In the genomic region with DNA sequence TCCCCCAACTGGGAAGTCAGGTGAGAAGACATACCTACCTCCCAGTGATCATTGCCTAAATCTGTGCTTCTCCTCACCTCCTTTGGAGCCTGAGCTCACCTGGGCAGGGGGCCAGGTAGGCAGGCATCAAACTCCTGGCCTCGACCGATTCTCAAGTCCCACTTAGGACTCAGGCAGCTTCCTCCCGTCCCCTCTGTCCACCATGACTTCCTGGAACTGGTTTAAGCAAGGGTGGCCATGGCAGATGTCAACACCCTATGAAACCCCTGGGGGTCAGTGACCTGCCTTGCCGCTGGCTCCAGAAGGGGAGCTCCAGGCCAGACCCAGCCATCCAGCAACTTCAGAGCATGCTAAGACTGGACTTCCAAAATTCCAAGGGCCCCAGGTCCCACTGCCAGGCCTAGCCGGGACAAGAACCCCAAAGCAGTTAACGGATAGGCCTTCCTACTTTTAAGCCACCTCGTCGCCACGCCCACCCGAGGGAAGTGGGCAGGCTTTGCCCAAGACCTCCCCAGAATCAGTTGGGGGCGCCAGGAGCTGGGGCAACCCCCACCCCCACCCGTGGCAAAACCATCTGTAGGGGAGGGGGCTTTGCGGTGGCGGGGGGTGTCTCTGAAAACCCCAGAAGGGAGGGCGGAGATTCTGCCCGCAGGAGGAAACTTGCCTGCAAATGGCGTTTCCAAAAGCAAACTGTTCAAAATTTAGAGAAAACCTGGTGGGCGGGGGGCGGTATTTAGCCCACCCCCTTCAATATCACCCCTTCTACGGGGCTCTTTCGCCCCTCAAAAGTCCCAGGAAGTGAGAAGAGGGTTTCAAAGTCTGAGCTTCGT, we compare ENCODE assay signal across 8 cellular contexts. TPM values are rescaled to one million over a fixed set of nuclear protein-coding genes. Genes with fewer than 3 reads are reported as not detected.
DNase-seq lines count a peak whose midpoint lies in the region; ATAC-seq and TF ChIP-seq lines count a peak whose summit lies in the region.

No MANE protein-coding gene starts in this region.

- H3K36me3 Mint-ChIP-seq in activated CD4-positive, alpha-beta memory T cell treated with anti-CD3 and anti-CD28 coated beads, Interleukin-2, amount 10 ng/mL, durations not matched to agents 7 days and 5 days (ENCODE audit: low read depth), result no peaks in the 10 kb centered on the region

- no peaks in the 10 kb centered on the region for H3K9me3 Mint-ChIP-seq in activated CD4-positive, alpha-beta memory T cell treated with anti-CD3 and anti-CD28 coated beads, Interleukin-2, amount 10 ng/mL, durations not matched to agents 7 days and 5 days

- TF ChIP-seq CTCF in BJ (IDR thresholded peaks at IDR 0.05; ENCODE audit: insufficient read depth, low read depth, low read length) (no peak), KMS-11 (conservative IDR thresholded peaks at IDR 0.05; ENCODE audit: low read depth, low read length) (no peak), mucosa of descending colon (IDR thresholded peaks at IDR 0.05) (no peak)

- peak overlapping the region; percentile 76 for H3K4me3 Mint-ChIP-seq in activated CD4-positive, alpha-beta memory T cell treated with anti-CD3 and anti-CD28 coated beads, Interleukin-2, amount 10 ng/mL, durations not matched to agents 7 days and 5 days

- H3K9me3 ChIP-seq in endocrine pancreas (ENCODE audit: control insufficient read depth, low read length) (no peaks in the 10 kb centered on the region), mucosa of descending colon (no peaks in the 10 kb centered on the region), subcutaneous abdominal adipose tissue (ENCODE audit: control insufficient read depth in 5 of 5, low read length in 5 of 5) (no peaks in the 10 kb centered on the region)

- intact Hi-C loops in mucosa of descending colon (cut with DNase I, micrococcal nuclease), result no loop called here

- peak overlapping the region; percentile 82 for H2AFZ ChIP-seq in KMS-11 (ENCODE audit: low read depth)

- H3K4me3 ChIP-seq in BJ (ENCODE audit: low read depth, low read length) (peak overlapping the region; percentile 92), KMS-11 (IDR thresholded peaks at IDR 0.05; ENCODE audit: insufficient read depth, low read depth, low read length) (no peak overlapping the region), endocrine pancreas (ENCODE audit: control insufficient read depth, insufficient read depth, low read length) (no peak overlapping the region), mucosa of descending colon (peak overlapping the region; percentile 67), subcutaneous abdominal adipose tissue (ENCODE audit: low read depth in 1 of 5, low read length in 5 of 5) (peak overlapping the region; percentile 74 to 84 (median 80))

- H3K79me2 ChIP-seq in KMS-11 (ENCODE audit: insufficient read depth, low read depth), result no peaks in the 10 kb centered on the region

- ATAC-seq in mucosa of descending colon, result peak; percentile 14

- H3K4me1 ChIP-seq in KMS-11 (ENCODE audit: low read depth, poor library complexity, severe bottlenecking) (no peaks in the 10 kb centered on the region), endocrine pancreas (ENCODE audit: control insufficient read depth, insufficient read depth, low read length) (no peaks in the 10 kb centered on the region), mucosa of descending colon (ENCODE audit: low read depth) (peaks cover 9% of the 10 kb centered on the region), subcutaneous abdominal adipose tissue (ENCODE audit: control insufficient read depth in 5 of 5, insufficient read depth in 5 of 5, low read length in 5 of 5) (peaks cover 2 to 20% (median 15%) of the 10 kb centered on the region in 5 donors)

- H3K4me1 Mint-ChIP-seq in activated CD4-positive, alpha-beta memory T cell treated with anti-CD3 and anti-CD28 coated beads, Interleukin-2, amount 10 ng/mL, durations not matched to agents 7 days and 5 days, result peaks cover 36% of the 10 kb centered on the region

- POLR2A ChIA-PET in BJ (lab: Charles Lee), result interaction anchor here (1.0 kb wide), 1 partner anchor 45 kb away, joined by 3 read pairs; no protein-coding TSS in a partner anchor
- POLR2A ChIA-PET in activated CD4-positive, alpha-beta memory T cell treated with anti-CD3 and anti-CD28 coated beads, Interleukin-2, amount 10 ng/mL, durations not matched to agents 7 days and 5 days (lab: Charles Lee), result interaction anchor here (0.6 to 3.0 kb wide), 10 partner anchors 9 to 756 kb away, joined by 3 to 16 read pairs (median 4); a partner anchor contains a TSS

- H4K20me1 ChIP-seq in KMS-11 (ENCODE audit: insufficient read depth), result no peaks in the 10 kb centered on the region

- H3K9ac ChIP-seq in KMS-11 (peak overlapping the region; percentile 61; the same call in 1 of the 2 replicates), endocrine pancreas (ENCODE audit: control insufficient read depth, insufficient read depth, low read length) (peak overlapping the region; percentile 81), subcutaneous abdominal adipose tissue (ENCODE audit: low read length in 5 of 5) (peak overlapping the region; percentile 26 to 89 (median 83))

- DNase-seq in BJ (ENCODE audit: low read depth) (no peak), mucosa of descending colon (peak; percentile 71 to 86 (median 74)), NCI-H510A treated with DMSO at 0.1 percent for 48 hours (lab: John Stamatoyannopoulos, UW) (no peak), NCI-H1048 (lab: John Stamatoyannopoulos, UW) (no peak)
- peak; percentile 49 for DNase-seq in activated CD4-positive, alpha-beta memory T cell treated with anti-CD3 and anti-CD28 coated beads, Interleukin-2, amount 10 ng/mL, durations not matched to agents 7 days and 5 days

- CTCF ChIA-PET in BJ (lab: Yijun Ruan, JAX), result interaction anchor here (0.7 to 4.4 kb wide), 11 partner anchors 12 to 182 kb away, joined by 3 to 37 read pairs (median 5); a partner anchor contains a TSS
- CTCF ChIA-PET in activated CD4-positive, alpha-beta memory T cell treated with anti-CD3 and anti-CD28 coated beads, Interleukin-2, amount 10 ng/mL, durations not matched to agents 7 days and 5 days (lab: Charles Lee), result interaction anchor here (0.7 to 3.5 kb wide), 10 partner anchors 12 to 166 kb away, joined by 3 to 27 read pairs (median 4); a partner anchor contains a TSS

- peak overlapping the region; percentile 54 for H3K27ac Mint-ChIP-seq in activated CD4-positive, alpha-beta memory T cell treated with anti-CD3 and anti-CD28 coated beads, Interleukin-2, amount 10 ng/mL, durations not matched to agents 7 days and 5 days

- H3K27me3 ChIP-seq in BJ (ENCODE audit: control insufficient read depth, insufficient read depth, low read length), result no peaks in the 10 kb centered on the region
- H3K27me3 ChIP-seq in KMS-11 (ENCODE audit: insufficient read depth, low read depth), result no peaks in the 10 kb centered on the region; the same call in 1 of the 2 replicates
- no peaks in the 10 kb centered on the region for H3K27me3 ChIP-seq in endocrine pancreas (ENCODE audit: control insufficient read depth, insufficient read depth, low read length)
- no peaks in the 10 kb centered on the region for H3K27me3 ChIP-seq in subcutaneous abdominal adipose tissue (ENCODE audit: control insufficient read depth in 5 of 5, insufficient read depth in 4 of 5, low read length in 5 of 5)

- peak overlapping the region; percentile 56 for H3K4me2 ChIP-seq in KMS-11

- H3K27ac ChIP-seq in KMS-11 (no peak overlapping the region), subcutaneous abdominal adipose tissue (ENCODE audit: low read depth, low read length) (peak overlapping the region; percentile 75)

- peaks cover 3% of the 10 kb centered on the region for H3K27me3 Mint-ChIP-seq in activated CD4-positive, alpha-beta memory T cell treated with anti-CD3 and anti-CD28 coated beads, Interleukin-2, amount 10 ng/mL, durations not matched to agents 7 days and 5 days

- H3K36me3 ChIP-seq in BJ (ENCODE audit: control insufficient read depth, insufficient read depth, low read length) (peaks cover 2% of the 10 kb centered on the region; the same call in 1 of the 2 replicates), KMS-11 (ENCODE audit: insufficient read depth) (no peaks in the 10 kb centered on the region), endocrine pancreas (ENCODE audit: control insufficient read depth, insufficient read depth, low read length) (no peaks in the 10 kb centered on the region), mucosa of descending colon (ENCODE audit: low read depth) (no peaks in the 10 kb centered on the region), subcutaneous abdominal adipose tissue (ENCODE audit: control insufficient read depth in 5 of 5, insufficient read depth in 5 of 5, low read length in 5 of 5) (peaks cover 0 to 9% (median 4%) of the 10 kb centered on the region in 5 donors)

RNA-seq across cellular contexts. Expression of a gene that starts 0.7 kb away (rescaled TPM):
- 128 and 211 TPM in 2 replicates for polyA plus RNA-seq in BJ (2011; rRNA removed)
- 118 and 138 TPM in 2 replicates for polyA minus RNA-seq in BJ (2011; rRNA and poly(A)+ RNA removed)
- total RNA-seq in activated CD4-positive, alpha-beta memory T cell treated with anti-CD3 and anti-CD28 coated beads, Interleukin-2, amount 10 ng/mL, durations not matched to agents 7 days and 5 days, result 10 to 100 TPM; 36.3 to 40.5 TPM
- 100 to 1,000 TPM in 2 of 3 donors, 10 to 100 TPM in 1; 77.3 to 125 (median 108) TPM for total RNA-seq in mucosa of descending colon

RNA-seq across cellular contexts. Expression of a gene that starts 35.3 kb away (rescaled TPM):
- polyA plus RNA-seq in BJ (2011; rRNA removed), result 1.7 and 1.9 TPM in 2 replicates
- polyA minus RNA-seq in BJ (2011; rRNA and poly(A)+ RNA removed), result 1.7 and 3.4 TPM in 2 replicates
- 10 to 100 TPM; 25.9 to 26.0 TPM for total RNA-seq in activated CD4-positive, alpha-beta memory T cell treated with anti-CD3 and anti-CD28 coated beads, Interleukin-2, amount 10 ng/mL, durations not matched to agents 7 days and 5 days
- 10 to 100 TPM; 24.1 to 37.4 (median 26.4) TPM for total RNA-seq in mucosa of descending colon

RNA-seq across cellular contexts. Expression of a gene that starts 35.9 kb away (rescaled TPM):
- not detected in 2 replicates for polyA plus RNA-seq in BJ (2011; rRNA removed)
- polyA minus RNA-seq in BJ (2011; rRNA and poly(A)+ RNA removed), result not detected in 2 replicates
- total RNA-seq in activated CD4-positive, alpha-beta memory T cell treated with anti-CD3 and anti-CD28 coated beads, Interleukin-2, amount 10 ng/mL, durations not matched to agents 7 days and 5 days, result 1 to 10 TPM in 1 of 2 experiments, under 1 TPM in 1; 0.85 to 1.0 TPM
- under 1 TPM in 2 of 3 donors, not detected in 1; 0.22 to 0.70 TPM for total RNA-seq in mucosa of descending colon

RNA-seq across cellular contexts. Expression of a gene that starts 42.5 kb away (rescaled TPM):
- 6.1 and 10.3 TPM in 2 replicates for polyA plus RNA-seq in BJ (2011; rRNA removed)
- polyA minus RNA-seq in BJ (2011; rRNA and poly(A)+ RNA removed), result 8.0 and 9.0 TPM in 2 replicates
- total RNA-seq in activated CD4-positive, alpha-beta memory T cell treated with anti-CD3 and anti-CD28 coated beads, Interleukin-2, amount 10 ng/mL, durations not matched to agents 7 days and 5 days, result 10 to 100 TPM; 86.5 to 88.3 TPM
- 10 to 100 TPM in 1 of 3 donors, 1 to 10 TPM in 2; 3.2 to 13.4 (median 4.2) TPM for total RNA-seq in mucosa of descending colon

Comparison
In these comparisons a context has a peak if more than half of its experiments do, and no peak if none do; other contexts are left out.
1. DNase-seq: peak in activated CD4-positive, alpha-beta memory T cell treated with anti-CD3 and anti-CD28 coated beads, Interleukin-2, amount 10 ng/mL, durations not matched to agents 7 days and 5 days (single experiment) and mucosa of descending colon (3 of 3); none in BJ (single experiment), NCI-H510A treated with DMSO at 0.1 percent for 48 hours (single experiment) and NCI-H1048 (single experiment).
2. H3K4me3 ChIP-seq: peak in BJ (single experiment), mucosa of descending colon (single experiment) and subcutaneous abdominal adipose tissue (5 of 5); none in KMS-11 (single experiment) and endocrine pancreas (single experiment).
3. Peak in every context shown above with its lines, with median percentiles within 50 percentile points of each other: H3K9ac ChIP-seq.